In the genomic region with DNA sequence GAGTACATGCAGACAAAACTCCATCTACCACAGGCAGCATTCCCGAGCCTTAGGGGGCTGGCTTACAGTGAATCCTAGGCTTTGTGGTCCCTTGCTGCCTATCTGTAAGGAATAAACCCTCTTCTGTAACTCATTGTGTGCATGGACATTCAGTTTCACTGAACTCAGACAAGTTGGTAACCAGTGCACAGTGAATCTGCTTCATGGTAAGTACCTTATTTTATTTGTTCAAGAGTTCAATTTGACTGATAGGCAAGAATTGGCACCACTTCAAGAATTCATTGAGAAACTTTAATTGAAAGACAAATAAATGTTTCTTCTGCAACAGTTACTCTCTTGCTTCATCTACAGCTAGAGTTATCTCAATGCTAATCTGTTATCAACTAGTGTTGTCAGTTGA, we compare ENCODE assay signal across 28 cellular contexts. TPM values are rescaled to one million over a fixed set of nuclear protein-coding genes. Genes with fewer than 3 reads are reported as not detected.
"Had no signal": no experiment of that assay in that cellular context is flagged by ENCODE, and none has a peak within 500 bp of the region (broad histone marks: within the 10 kb centered on the region; RNA-seq: fewer than 3 reads in every experiment).

No MANE protein-coding gene starts in this region.

- H3K9ac ChIP-seq: neural progenitor cell, parathyroid adenoma had no signal

- H3K4me1 ChIP-seq: neural progenitor cell, parathyroid adenoma, psoas muscle, spleen, suprapubic skin, testis, tibial artery, transverse colon, upper lobe of right lung, uterus had no signal

- DNase-seq: naive thymus-derived CD4-positive, alpha-beta T cell; natural killer cell; ovary; posterior cingulate gyrus; psoas muscle; right cardiac atrium; spleen; stimulated activated CD4-positive, alpha-beta T cell treated with anti-CD3 and anti-CD28 coated beads, Interleukin-12 subunit alpha, Interleukin-12 subunit beta, amount 100 ng/mL, for 4 hours; stimulated activated CD4-positive, alpha-beta T cell treated with anti-CD3 and anti-CD28 coated beads, Interleukin-1b, Interleukin-23, amount 100 ng/mL, for 48 hours; stimulated activated CD4-positive, alpha-beta T cell treated with anti-CD3 and anti-CD28 coated beads, Interleukin-4, amount 100 ng/mL, for 1 hour; stimulated activated CD4-positive, alpha-beta T cell treated with anti-CD3 and anti-CD28 coated beads, Interleukin-4, amount 100 ng/mL, for 4 hours; stimulated activated CD8-positive, alpha-beta memory T cell treated with anti-CD3 and anti-CD28 coated beads, Interleukin-4, amount 100 ng/mL, for 48 hours; stimulated activated naive CD4-positive, alpha-beta T cell; stimulated activated naive CD8-positive, alpha-beta T cell treated with anti-CD3 and anti-CD28 coated beads, Interleukin-15, amount 100 ng/mL, for 72 hours; stimulated activated naive CD8-positive, alpha-beta T cell treated with anti-CD3 and anti-CD28 coated beads, Interleukin-15, Interleukin-2, amounts not matched to agents 100 U/mL and 50 U/mL, for 24 hours; substantia nigra; tibial artery; transverse colon; upper lobe of right lung; uterus had no signal

- H3K79me2 ChIP-seq: parathyroid adenoma had no signal

- H2AFZ ChIP-seq: neural progenitor cell, parathyroid adenoma had no signal

- H3K27me3 ChIP-seq: neural progenitor cell, ovary, spleen, suprapubic skin, testis, tibial artery, transverse colon, upper lobe of right lung, uterus had no signal

- H3K4me3 ChIP-seq: neural progenitor cell, ovary, psoas muscle, skin epidermis, smooth muscle cell, spleen, suprapubic skin, testis, tibial artery, transverse colon, upper lobe of right lung, uterus had no signal

- ATAC-seq: naive thymus-derived CD4-positive, alpha-beta T cell; natural killer cell; psoas muscle; right cardiac atrium; sciatic nerve; stimulated activated memory B cell treated with anti-CD40 and anti-IgM and Interleukin-4, amounts not matched to agents 10 μg/mL and 1 μg/mL and 100 μg/mL, for 72 hours; stimulated activated naive CD8-positive, alpha-beta T cell treated with anti-CD3 and anti-CD28 coated beads, Interleukin-15, amount 100 ng/mL, for 72 hours; stimulated activated naive CD8-positive, alpha-beta T cell treated with anti-CD3 and anti-CD28 coated beads, Interleukin-15, Interleukin-2, amounts not matched to agents 100 U/mL and 50 U/mL, for 24 hours; upper lobe of right lung had no signal

- H3K36me3 ChIP-seq: neural progenitor cell, ovary, spleen, suprapubic skin, tibial artery, transverse colon, upper lobe of right lung, uterus had no signal

- H3K4me2 ChIP-seq: neural progenitor cell, smooth muscle cell had no signal

- H3K9me3 ChIP-seq: ovary, psoas muscle, suprapubic skin, testis, transverse colon, upper lobe of right lung, uterus had no signal

- H3K27ac ChIP-seq: neural progenitor cell, ovary, parathyroid adenoma, psoas muscle, skin epidermis, spleen, suprapubic skin, testis, tibial artery, transverse colon, upper lobe of right lung, uterus had no signal

RNA-seq across cellular contexts. Expression of gene PRRG1, which starts 57.2 kb away (rescaled TPM):
- total RNA-seq: natural killer cell had no signal
- polyA plus RNA-seq: naive thymus-derived CD4-positive, alpha-beta T cell had no signal
